10 cellular contexts compared by ENCODE assay signal in genomic region chr14:70698288-70698687, GRCh38. TPM values are rescaled to one million over a fixed set of nuclear protein-coding genes. Genes with fewer than 3 reads are reported as not detected.
DNase-seq lines count a peak whose midpoint lies in the region; TF ChIP-seq lines count a peak whose summit lies in the region.
"Had no signal": no experiment of that assay in that cellular context is flagged by ENCODE, and none has a peak within 500 bp of the region (broad histone marks: within the 10 kb centered on the region; RNA-seq: fewer than 3 reads in every experiment).

No MANE protein-coding gene starts in this region.

- H3K4ac ChIP-seq in trophoblast cell (ENCODE audit: low read depth, low read length): no peak overlapping the region

- no peak overlapping the region for H4K12ac ChIP-seq in trophoblast cell (ENCODE audit: low read depth, low read length)

- peaks cover 7% of the 10 kb centered on the region for H3K27me3 Mint-ChIP-seq in progenitor cell of endocrine pancreas

- no peaks in the 10 kb centered on the region for H3K36me3 Mint-ChIP-seq in progenitor cell of endocrine pancreas (ENCODE audit: insufficient read depth)

- DNase-seq in H4 (ENCODE audit: low spot score) (peak; percentile 59), SKM-1 (lab: John Stamatoyannopoulos, UW; ENCODE audit: unreplicated experiment) (peak; percentile 4), foreskin fibroblast (peak; percentile 21 to 54), trophoblast cell (peak in 1 of 2 donors; percentile 55), NCI-H526 (lab: John Stamatoyannopoulos, UW) (no peak), progenitor cell of endocrine pancreas (ENCODE audit: low spot score, unreplicated experiment) (no peak), occipital lobe (lab: John Stamatoyannopoulos, UW) (no peak)
- no peak for DNase-seq in effector CD8-positive, alpha-beta T cell (lab: John Stamatoyannopoulos, UW)
- DNase-seq: midbrain had no signal

- no peak overlapping the region for H3K27ac Mint-ChIP-seq in progenitor cell of endocrine pancreas

- no peaks in the 10 kb centered on the region for H3K79me2 ChIP-seq in trophoblast cell (ENCODE audit: control insufficient read depth, insufficient read depth, low read length, poor library complexity)

- H3K18ac ChIP-seq in trophoblast cell (ENCODE audit: low read length): no peak overlapping the region

- peaks cover 2% of the 10 kb centered on the region for H3K9me3 ChIP-seq in trophoblast cell (ENCODE audit: insufficient read depth, low read depth, low read length)
- H3K9me3 ChIP-seq: Peyer's patch had no signal

- no peak overlapping the region for H2AFZ ChIP-seq in trophoblast cell (ENCODE audit: insufficient read depth, low read length, poor library complexity)

- H3K36me3 ChIP-seq in trophoblast cell (ENCODE audit: control insufficient read depth in 1 of 2, insufficient read depth in 2 of 2, low read length in 2 of 2): no peaks in the 10 kb centered on the region
- H3K36me3 ChIP-seq: Peyer's patch had no signal

- H2BK120ac ChIP-seq in trophoblast cell (ENCODE audit: insufficient read depth, low read length, poor library complexity): no peak overlapping the region

- no peak overlapping the region for H3K14ac ChIP-seq in trophoblast cell (ENCODE audit: low read length)

- no peak overlapping the region for H4K8ac ChIP-seq in trophoblast cell (ENCODE audit: low read depth, low read length)

- H2AK5ac ChIP-seq in trophoblast cell (ENCODE audit: low read length): no peak overlapping the region

- H3K4me3 ChIP-seq in foreskin fibroblast (ENCODE audit: low read depth in 1 of 2, low read length in 2 of 2): no peak overlapping the region
- no peak overlapping the region for H3K4me3 ChIP-seq in trophoblast cell (ENCODE audit: low read depth, low read length)
- H3K4me3 ChIP-seq: Peyer's patch had no signal

- no peak overlapping the region for H3K4me3 Mint-ChIP-seq in progenitor cell of endocrine pancreas (ENCODE audit: low read depth)

- TF ChIP-seq CTCF in foreskin fibroblast (IDR thresholded peaks at IDR 0.05; ENCODE audit: low read depth, low read length) (no peak), progenitor cell of endocrine pancreas (IDR thresholded peaks at IDR 0.05; ENCODE audit: unreplicated experiment) (no peak)

- H3K4me1 Mint-ChIP-seq in progenitor cell of endocrine pancreas (ENCODE audit: low read depth): peaks cover 7% of the 10 kb centered on the region

- H2BK5ac ChIP-seq in trophoblast cell (ENCODE audit: low read depth, low read length, poor library complexity): no peak overlapping the region

- H4K91ac ChIP-seq in trophoblast cell (ENCODE audit: low read depth, low read length): peak overlapping the region; percentile 42

- no peak overlapping the region for H2BK12ac ChIP-seq in trophoblast cell (ENCODE audit: low read length)

- no peaks in the 10 kb centered on the region for H3K27me3 ChIP-seq in trophoblast cell (ENCODE audit: insufficient read depth, low read length)
- H3K27me3 ChIP-seq: Peyer's patch had no signal

- H3K4me2 ChIP-seq in trophoblast cell (ENCODE audit: low read length): no peak overlapping the region

- WGBS in trophoblast cell (ENCODE audit: extremely low coverage, insufficient coverage, insufficient read length): no CpG with 5 or more reads among the region's 3 CpGs

- no peaks in the 10 kb centered on the region for H3K79me1 ChIP-seq in trophoblast cell (ENCODE audit: low read length)

- H3K23ac ChIP-seq in trophoblast cell (ENCODE audit: low read length): no peak overlapping the region

- H3K27ac ChIP-seq in trophoblast cell (ENCODE audit: low read depth, low read length): no peak overlapping the region
- H3K27ac ChIP-seq: Peyer's patch had no signal

- H3K9ac ChIP-seq in trophoblast cell (ENCODE audit: low read length): no peak overlapping the region

- H3K4me1 ChIP-seq in trophoblast cell (ENCODE audit: control insufficient read depth in 1 of 2, insufficient read depth in 2 of 2, low read length in 2 of 2): no peaks in the 10 kb centered on the region
- H3K4me1 ChIP-seq: Peyer's patch had no signal

- no peaks in the 10 kb centered on the region for H3K9me3 Mint-ChIP-seq in progenitor cell of endocrine pancreas (ENCODE audit: low read depth)

RNA-seq across cellular contexts. Expression of gene TTC9, which starts 56.6 kb away (rescaled TPM):
- total RNA-seq in H4 (2014; rRNA removed; shearing (Covaris generic)): 0.68 and 0.88 TPM in 2 replicates
- 2.4 and 2.6 TPM in 2 replicates for polyA plus RNA-seq in trophoblast cell (2013)
- 8.2 and 9.0 TPM in 2 replicates for total RNA-seq in progenitor cell of endocrine pancreas
- total RNA-seq in occipital lobe: 22.9 TPM

Comparison
In these comparisons a context has a peak if more than half of its experiments do, and no peak if none do; other contexts are left out.
1. DNase-seq: peak in H4 (single experiment), SKM-1 (single experiment) and foreskin fibroblast (2 of 2); none in NCI-H526 (0 of 2), progenitor cell of endocrine pancreas (single experiment), occipital lobe (single experiment) and effector CD8-positive, alpha-beta T cell (single experiment).